27 cellular contexts compared by ENCODE assay signal in genomic region chr1:159163609-159164008, GRCh38. TPM values are rescaled to one million over a fixed set of nuclear protein-coding genes. Genes with fewer than 3 reads are reported as not detected.
"Had no signal": no experiment of that assay in that cellular context is flagged by ENCODE, and none has a peak within 500 bp of the region (broad histone marks: within the 10 kb centered on the region; RNA-seq: fewer than 3 reads in every experiment).

No MANE protein-coding gene starts in this region.

- H3K27me3 Mint-ChIP-seq: activated B cell treated with CpG ODN at 0.5 μM for 24 hours had no signal

- H3K4me1 Mint-ChIP-seq: activated naive CD4-positive, alpha-beta T cell treated with anti-CD3 and anti-CD28 coated beads, Interleukin-2, amount 10 ng/mL, durations not matched to agents 7 days and 5 days had no signal

- DNase-seq: activated B cell treated with CpG ODN at 0.5 μM for 24 hours; activated CD4-positive, alpha-beta T cell treated with anti-CD3 and anti-CD28 coated beads for 4 hours; activated CD4-positive, alpha-beta T cell treated with anti-CD3 and anti-CD28 coated beads, Interleukin-2, amount 50 U/mL, for 48 hours; activated naive CD4-positive, alpha-beta T cell treated with anti-CD3 and anti-CD28 coated beads, Interleukin-2, amount 10 ng/mL, durations not matched to agents 7 days and 5 days; activated T-cell treated with anti-CD3 and anti-CD28 coated beads, Interleukin-2, amount 50 U/mL, for 48 hours; amygdala; cortex of kidney; heart left ventricle; islet precursor cell; left cardiac atrium; mucosa of descending colon; naive thymus-derived CD4-positive, alpha-beta T cell; posterior cingulate gyrus; sigmoid colon; spleen; stimulated activated CD4-positive, alpha-beta T cell treated with anti-CD3 and anti-CD28 coated beads, Interleukin-4, amount 100 ng/mL, for 1 hour; stimulated activated naive CD4-positive, alpha-beta T cell treated with Interleukin-2 at 50 U/mL for 16 hours; T1000; upper lobe of right lung had no signal

- H3K36me3 Mint-ChIP-seq: activated naive CD4-positive, alpha-beta T cell treated with anti-CD3 and anti-CD28 coated beads, Interleukin-2, amount 10 ng/mL, durations not matched to agents 7 days and 5 days; memory B cell; naive thymus-derived CD4-positive, alpha-beta T cell had no signal

- H3K4me3 Mint-ChIP-seq: activated B cell treated with CpG ODN at 0.5 μM for 24 hours; activated naive CD4-positive, alpha-beta T cell treated with anti-CD3 and anti-CD28 coated beads, Interleukin-2, amount 10 ng/mL, durations not matched to agents 7 days and 5 days; memory B cell; naive thymus-derived CD4-positive, alpha-beta T cell; neural crest cell had no signal

- H3K9me3 Mint-ChIP-seq: activated B cell treated with CpG ODN at 0.5 μM for 24 hours; activated naive CD4-positive, alpha-beta T cell treated with anti-CD3 and anti-CD28 coated beads, Interleukin-2, amount 10 ng/mL, durations not matched to agents 7 days and 5 days; memory B cell; naive thymus-derived CD4-positive, alpha-beta T cell; neural crest cell had no signal

- FAIRE-seq: endometrium had no signal

- H3K27ac ChIP-seq: heart left ventricle, sigmoid colon, spleen, upper lobe of right lung had no signal

- H3K27ac Mint-ChIP-seq: activated B cell treated with CpG ODN at 0.5 μM for 24 hours; activated naive CD4-positive, alpha-beta T cell treated with anti-CD3 and anti-CD28 coated beads, Interleukin-2, amount 10 ng/mL, durations not matched to agents 7 days and 5 days; memory B cell; naive thymus-derived CD4-positive, alpha-beta T cell had no signal

- H3K4me1 ChIP-seq: upper lobe of right lung had no signal

- ATAC-seq: heart left ventricle; left cardiac atrium; mucosa of descending colon; naive thymus-derived CD4-positive, alpha-beta T cell; upper lobe of right lung had no signal

- H3K36me3 ChIP-seq: heart left ventricle, sigmoid colon, spleen, upper lobe of right lung had no signal

- H3K9me3 ChIP-seq: heart left ventricle, mucosa of descending colon, sigmoid colon, spleen, upper lobe of right lung had no signal

- H3K4me3 ChIP-seq: heart left ventricle, mucosa of descending colon, sigmoid colon, spleen, upper lobe of right lung had no signal

RNA-seq across cellular contexts. Expression of gene CADM3, which starts 7.8 kb away (rescaled TPM):
- total RNA-seq: activated CD8-positive, alpha-beta memory T cell treated with anti-CD3 and anti-CD28 coated beads for 36 hours; bronchial epithelial cell; epithelial cell of proximal tubule; fibroblast of villous mesenchyme; naive thymus-derived CD4-positive, alpha-beta T cell; T-helper 1 cell treated with Interleukin-12 subunit alpha and Interleukin-12 subunit beta and Interleukin-4 antibody, amounts not matched to agents 30 ng/mL and 1 ng/mL, for 36 hours had no signal
- polyA plus RNA-seq: naive thymus-derived CD4-positive, alpha-beta T cell had no signal

RNA-seq across cellular contexts. Expression of gene ACKR1, which starts 41.1 kb away (rescaled TPM):
- total RNA-seq: bronchial epithelial cell; epithelial cell of proximal tubule; fibroblast of villous mesenchyme; naive thymus-derived CD4-positive, alpha-beta T cell; T-helper 1 cell treated with Interleukin-12 subunit alpha and Interleukin-12 subunit beta and Interleukin-4 antibody, amounts not matched to agents 30 ng/mL and 1 ng/mL, for 36 hours had no signal
- polyA plus RNA-seq: naive thymus-derived CD4-positive, alpha-beta T cell had no signal
